Comparison of ENCODE assay signal across 8 cellular contexts in genomic region chr20:34703061-34703572, GRCh38. TPM values are rescaled to one million over a fixed set of nuclear protein-coding genes. Genes with fewer than 3 reads are reported as not detected.
DNase-seq lines count a peak whose midpoint lies in the region; ATAC-seq and TF ChIP-seq lines count a peak whose summit lies in the region.

No MANE protein-coding gene starts in this region.

- no peaks in the 10 kb centered on the region for H3K36me3 Mint-ChIP-seq in activated T-cell treated with anti-CD3 and anti-CD28 coated beads, Interleukin-2, amount 50 U/mL, for 4 hours (ENCODE audit: insufficient read depth)

- H3K36me3 ChIP-seq in ascending aorta (no peaks in the 10 kb centered on the region), right lobe of liver (no peaks in the 10 kb centered on the region), tibial artery (no peaks in the 10 kb centered on the region)

- no peak for TF ChIP-seq POLR2A in right lobe of liver (IDR thresholded peaks at IDR 0.05)

- H3K4me1 Mint-ChIP-seq in activated T-cell treated with anti-CD3 and anti-CD28 coated beads, Interleukin-2, amount 50 U/mL, for 4 hours (ENCODE audit: low read depth): peaks cover 14% of the 10 kb centered on the region

- peaks cover 5 to 12% of the 10 kb centered on the region in 2 donors for H3K4me1 ChIP-seq in ascending aorta
- peaks cover 0 to 29% (median 8%) of the 10 kb centered on the region in 4 donors for H3K4me1 ChIP-seq in right lobe of liver
- H3K4me1 ChIP-seq in tibial artery: peaks cover 0 to 22% (median 15%) of the 10 kb centered on the region in 4 donors

- intact Hi-C loops in ascending aorta (cut with DNase I): loop anchor here (5.0 to 10.0 kb wide), 2 partner anchors 591 to 1042 kb away; partner anchors contain the start of genes EIF2S2 and RBM39
- intact Hi-C loops in right lobe of liver (cut with DNase I): loop anchor here (10.0 kb wide), 2 partner anchors 158 to 168 kb away; no protein-coding TSS in a partner anchor
- intact Hi-C loops in tibial artery (cut with DNase I; ENCODE audit: low total_unique reads): no loop called here

- ATAC-seq in activated T-cell treated with anti-CD3 and anti-CD28 coated beads, Interleukin-2, amount 50 U/mL, for 4 hours: no peak
- no peak for ATAC-seq in right lobe of liver

- 24% methylated on average over 5 of the region's 5 CpGs for WGBS in right lobe of liver (ENCODE audit: insufficient coverage, low coverage, low lambda C conversion rate, missing lambda C conversion rate)

- H3K4me3 ChIP-seq in ascending aorta (peak overlapping the region; percentile 76 to 85), right lobe of liver (peak overlapping the region; percentile 73 to 81 (median 73)), tibial artery (peak overlapping the region; percentile 84 to 88)

- DNase-seq in activated T-cell treated with anti-CD3 and anti-CD28 coated beads, Interleukin-2, amount 50 U/mL, for 4 hours: no peak
- DNase-seq in activated T-cell treated with anti-CD3 and anti-CD28 coated beads for 4 hours (no peak), ascending aorta (ENCODE audit: low spot score in 2 of 2) (no peak), right lobe of liver (no peak), tibial artery (no peak), NCI-H1694 treated with DMSO at 0.1 percent for 48 hours (lab: John Stamatoyannopoulos, UW) (no peak), HT-29 (ENCODE audit: low spot score) (no peak), SW 1271 (lab: John Stamatoyannopoulos, UW) (no peak)

- H3K27ac ChIP-seq in ascending aorta (no peak overlapping the region), right lobe of liver (peak overlapping the region; percentile 98 to 100 (median 99)), tibial artery (peak overlapping the region; percentile 96 to 99)

- TF ChIP-seq CTCF in ascending aorta (IDR thresholded peaks at IDR 0.05) (no peak), right lobe of liver (IDR thresholded peaks at IDR 0.05) (no peak), tibial artery (IDR thresholded peaks at IDR 0.05) (no peak)

- peaks cover 2% of the 10 kb centered on the region for H3K27me3 Mint-ChIP-seq in activated T-cell treated with anti-CD3 and anti-CD28 coated beads, Interleukin-2, amount 50 U/mL, for 4 hours (ENCODE audit: low read depth)

- H3K9me3 ChIP-seq in ascending aorta (no peaks in the 10 kb centered on the region), right lobe of liver (no peaks in the 10 kb centered on the region), tibial artery (no peaks in the 10 kb centered on the region)

- H3K27me3 ChIP-seq in ascending aorta: no peaks in the 10 kb centered on the region
- no peaks in the 10 kb centered on the region for H3K27me3 ChIP-seq in right lobe of liver
- H3K27me3 ChIP-seq in tibial artery: no peaks in the 10 kb centered on the region

- peak overlapping the region; percentile 91 for H3K4me3 Mint-ChIP-seq in activated T-cell treated with anti-CD3 and anti-CD28 coated beads, Interleukin-2, amount 50 U/mL, for 4 hours

- H3K9me3 Mint-ChIP-seq in activated T-cell treated with anti-CD3 and anti-CD28 coated beads, Interleukin-2, amount 50 U/mL, for 4 hours: no peaks in the 10 kb centered on the region

RNA-seq across cellular contexts. Expression of gene TP53INP2, which starts 1.0 kb away (rescaled TPM):
- total RNA-seq in activated T-cell treated with anti-CD3 and anti-CD28 coated beads, Interleukin-2, amount 50 U/mL, for 4 hours: 1 to 10 TPM; 1.1 to 1.7 (median 1.7) TPM
- total RNA-seq in ascending aorta: 6.2 TPM
- total RNA-seq in right lobe of liver: 10 to 100 TPM in 4 of 6 experiments, 1 to 10 TPM in 2; 5.8 to 24.1 (median 12.7) TPM
- total RNA-seq in HT-29 (2014; rRNA removed; shearing (Covaris generic)): 3.9 and 4.3 TPM in 2 replicates

RNA-seq across cellular contexts. Expression of gene PIGU, which starts 26.2 kb away (rescaled TPM):
- 10 to 100 TPM; 21.5 to 27.3 (median 25.0) TPM for total RNA-seq in activated T-cell treated with anti-CD3 and anti-CD28 coated beads, Interleukin-2, amount 50 U/mL, for 4 hours
- total RNA-seq in ascending aorta: 41.5 TPM
- 10 to 100 TPM in 2 of 6 experiments, 1 to 10 TPM in 4; 4.0 to 14.9 (median 7.3) TPM for total RNA-seq in right lobe of liver
- 28.9 and 36.2 TPM in 2 replicates for total RNA-seq in HT-29 (2014; rRNA removed; shearing (Covaris generic))

Comparison
In these comparisons a context has a peak if more than half of its experiments do, and no peak if none do; other contexts are left out.
1. H3K27ac ChIP-seq: peak in right lobe of liver (3 of 3) and tibial artery (2 of 2); none in ascending aorta (0 of 2).
2. Peak in every context shown above with its lines, with median percentiles within 50 percentile points of each other: H3K4me3 ChIP-seq.